1 cellular context compared by ENCODE assay signal in genomic region chr2:135840601-135841000, GRCh38.
TF ChIP-seq lines count a peak whose summit lies in the region.

No MANE protein-coding gene starts in this region.

TF ChIP-seq in HepG2, 621 proteins besides CTCF, POLR2A, EP300 and RAD21:
- TF ChIP-seq SCMH1 (CRISPR knock-in tag; IDR thresholded peaks at IDR 0.05; ENCODE audit: borderline replicate concordance) (no peak), ZNF251 (CRISPR knock-in tag; IDR thresholded peaks at IDR 0.05) (no peak), ZNF33A (CRISPR knock-in tag; IDR thresholded peaks at IDR 0.05; ENCODE audit: borderline replicate concordance) (no peak), HOMEZ (CRISPR knock-in tag; IDR thresholded peaks at IDR 0.05; ENCODE audit: low read depth) (no peak), HCFC1 (IDR thresholded peaks at IDR 0.05; ENCODE audit: low read depth, low read length) (no peak), FLYWCH1 (CRISPR knock-in tag; IDR thresholded peaks at IDR 0.05) (no peak), MTF2 (CRISPR knock-in tag; IDR thresholded peaks at IDR 0.05; ENCODE audit: borderline replicate concordance) (no peak)
